Comparison of ENCODE assay signal across 8 cellular contexts in genomic region chr11:120952503-120953229, GRCh38.
DNase-seq lines count a peak whose midpoint lies in the region; ATAC-seq and TF ChIP-seq lines count a peak whose summit lies in the region.

No MANE protein-coding gene starts in this region.

- peak; percentile 87 for TF ChIP-seq CTCF in GM12874 (IDR thresholded peaks at IDR 0.05; ENCODE audit: insufficient read depth, low read depth, low read length)
- TF ChIP-seq CTCF in LNCAP (IDR thresholded peaks at IDR 0.05) = peak; percentile 92

- ATAC-seq in GM21360 (IDR thresholded peaks at IDR 0.05; ENCODE audit: unreplicated experiment) = no peak

- peak; percentile 52 for DNase-seq in RPMI7951 (ENCODE audit: low read depth)
- DNase-seq in activated effector memory CD4-positive, alpha-beta T cell treated with anti-CD3 and anti-CD28 coated beads, Interleukin-2, amount 50 U/mL, for 16 hours = peak; percentile 82
- peak; percentile 47 for DNase-seq in fibroblast of the conjunctiva (ENCODE audit: low read depth)
- DNase-seq in nucleus accumbens (lab: John Stamatoyannopoulos, UW) = peak in 53 of 56 donors; percentile 11 to 89 (median 64)
- DNase-seq in superior temporal gyrus (ENCODE audit: extremely low spot score) = peak; percentile 82
